ENCODE assay signal across 9 cellular contexts in genomic region chr3:48445277-48445882, GRCh38. TPM values are rescaled to one million over a fixed set of nuclear protein-coding genes. Genes with fewer than 3 reads are reported as not detected.
DNase-seq lines count a peak whose midpoint lies in the region; ATAC-seq and TF ChIP-seq lines count a peak whose summit lies in the region.
"Had no signal": no experiment of that assay in that cellular context is flagged by ENCODE, and none has a peak within 500 bp of the region (broad histone marks: within the 10 kb centered on the region; RNA-seq: fewer than 3 reads in every experiment).

No MANE protein-coding gene starts in this region.

- H3K4me1 Mint-ChIP-seq in activated CD4-positive, alpha-beta T cell treated with anti-CD3 and anti-CD28 coated beads, Interleukin-2, amount 10 ng/mL, durations not matched to agents 24 days and 14 days = peaks cover 23% of the 10 kb centered on the region

- peaks cover 46% of the 10 kb centered on the region for H3K36me3 Mint-ChIP-seq in activated CD4-positive, alpha-beta T cell treated with anti-CD3 and anti-CD28 coated beads, Interleukin-2, amount 10 ng/mL, durations not matched to agents 24 days and 14 days (ENCODE audit: low read depth)

- intact Hi-C loops in activated CD4-positive, alpha-beta T cell treated with anti-CD3 and anti-CD28 coated beads, Interleukin-2, amount 10 ng/mL, durations not matched to agents 24 days and 14 days (cut with micrococcal nuclease) = no loop called here
- intact Hi-C loops in adrenal gland (cut with DNase I) (no loop called here), ovary (cut with DNase I) (no loop called here)

- TF ChIP-seq POLR2A in adrenal gland (IDR thresholded peaks at IDR 0.05) = no peak
- no peak for TF ChIP-seq POLR2A in ovary (IDR thresholded peaks at IDR 0.05)

- H3K79me2 ChIP-seq in SU-DHL-6 (ENCODE audit: insufficient read depth, low read length) (peaks cover 33% of the 10 kb centered on the region), smooth muscle cell (ENCODE audit: low read depth) (peaks cover 33% of the 10 kb centered on the region)

- peak overlapping the region; percentile 91 for H3K27ac Mint-ChIP-seq in activated CD4-positive, alpha-beta T cell treated with anti-CD3 and anti-CD28 coated beads, Interleukin-2, amount 10 ng/mL, durations not matched to agents 24 days and 14 days

- H3K27ac ChIP-seq in SU-DHL-6 (ENCODE audit: low read depth, low read length) = no peak overlapping the region
- no peak overlapping the region for H3K27ac ChIP-seq in smooth muscle cell (ENCODE audit: low read depth)
- no peak overlapping the region for H3K27ac ChIP-seq in adrenal gland
- H3K27ac ChIP-seq in ovary = no peak overlapping the region

- peaks cover 34% of the 10 kb centered on the region for H3F3A ChIP-seq in SU-DHL-6 (ENCODE audit: insufficient read depth)
- H3F3A ChIP-seq in smooth muscle cell (ENCODE audit: low read depth) = peaks cover 14% of the 10 kb centered on the region

- H3K27me3 ChIP-seq in SU-DHL-6 (ENCODE audit: low read length) = no peaks in the 10 kb centered on the region
- H3K27me3 ChIP-seq in smooth muscle cell (ENCODE audit: low read depth) = no peaks in the 10 kb centered on the region
- no peaks in the 10 kb centered on the region for H3K27me3 ChIP-seq in adrenal gland
- no peaks in the 10 kb centered on the region for H3K27me3 ChIP-seq in ovary

- no peak for DNase-seq in activated CD4-positive, alpha-beta T cell treated with anti-CD3 and anti-CD28 coated beads, Interleukin-2, amount 10 ng/mL, durations not matched to agents 24 days and 14 days
- DNase-seq in activated CD4-positive, alpha-beta T cell treated with anti-CD3 and anti-CD28 coated beads for 1 hour = no peak
- DNase-seq in foreskin fibroblast (peak in 1 of 2 donors; percentile 16), smooth muscle cell (lab: John Stamatoyannopoulos, UW; ENCODE audit: unreplicated experiment) (no peak), adrenal gland (no peak), ovary (no peak)
- DNase-seq: OCI-M1 had no signal

- H3K9ac ChIP-seq in SU-DHL-6 (ENCODE audit: low read length) (0 out of 2 replicates have a peak overlapping the region, but pooled peaks have one; percentile 85), smooth muscle cell (ENCODE audit: low read depth) (no peak overlapping the region)

- H3K4me1 ChIP-seq in smooth muscle cell (ENCODE audit: low read depth) = peaks cover 18% of the 10 kb centered on the region
- H3K4me1 ChIP-seq in adrenal gland (replicated peaks in 1 of 2) = peaks cover 26 to 36% of the 10 kb centered on the region in 2 donors
- peaks cover 4% of the 10 kb centered on the region for H3K4me1 ChIP-seq in ovary (ENCODE audit: insufficient read depth)

- TF ChIP-seq CTCF in SU-DHL-6 (IDR thresholded peaks at IDR 0.05; ENCODE audit: insufficient read depth, low read length, poor library complexity, severe bottlenecking) = no peak
- TF ChIP-seq CTCF in foreskin fibroblast (IDR thresholded peaks at IDR 0.05; ENCODE audit: low read depth, low read length) = no peak
- TF ChIP-seq CTCF in smooth muscle cell (IDR thresholded peaks at IDR 0.05; ENCODE audit: borderline replicate concordance, insufficient read depth, poor library complexity, severe bottlenecking) = no peak
- TF ChIP-seq CTCF in adrenal gland (IDR thresholded peaks at IDR 0.05) = no peak
- no peak for TF ChIP-seq CTCF in ovary (IDR thresholded peaks at IDR 0.05)

- no peaks in the 10 kb centered on the region for H3K9me3 Mint-ChIP-seq in activated CD4-positive, alpha-beta T cell treated with anti-CD3 and anti-CD28 coated beads, Interleukin-2, amount 10 ng/mL, durations not matched to agents 24 days and 14 days

- no peak overlapping the region for H2AFZ ChIP-seq in SU-DHL-6 (ENCODE audit: low read depth, low read length, severe bottlenecking)
- H2AFZ ChIP-seq in smooth muscle cell (ENCODE audit: low read depth) = no peak overlapping the region

- no peaks in the 10 kb centered on the region for H3K27me3 Mint-ChIP-seq in activated CD4-positive, alpha-beta T cell treated with anti-CD3 and anti-CD28 coated beads, Interleukin-2, amount 10 ng/mL, durations not matched to agents 24 days and 14 days

- H3K4me3 Mint-ChIP-seq in activated CD4-positive, alpha-beta T cell treated with anti-CD3 and anti-CD28 coated beads, Interleukin-2, amount 10 ng/mL, durations not matched to agents 24 days and 14 days = peak overlapping the region; percentile 93

- no peaks in the 10 kb centered on the region for H3K9me3 ChIP-seq in SU-DHL-6 (ENCODE audit: insufficient read depth, low read length)
- H3K9me3 ChIP-seq in smooth muscle cell (replicated peaks; ENCODE audit: low read depth) = no peaks in the 10 kb centered on the region
- H3K9me3 ChIP-seq in adrenal gland (replicated peaks in 1 of 3) = no peaks in the 10 kb centered on the region
- no peaks in the 10 kb centered on the region for H3K9me3 ChIP-seq in ovary

- no peaks in the 10 kb centered on the region for H3K9me2 ChIP-seq in SU-DHL-6 (replicated peaks; ENCODE audit: insufficient read depth, low read length)

- 0 out of 2 replicates have a peak, but pooled peaks cover 5% of the 10 kb centered on the region for H3K36me3 ChIP-seq in SU-DHL-6 (ENCODE audit: low read length)
- no peaks in the 10 kb centered on the region for H3K36me3 ChIP-seq in smooth muscle cell (ENCODE audit: low read depth)
- H3K36me3 ChIP-seq in adrenal gland (replicated peaks in 1 of 2) = peaks cover 0 to 22% of the 10 kb centered on the region in 2 donors
- H3K36me3 ChIP-seq in ovary = no peaks in the 10 kb centered on the region

- 81% methylated on average over 6 of the region's 6 CpGs for WGBS in smooth muscle cell (ENCODE audit: low lambda C conversion rate)
- WGBS in adrenal gland, 4 donors = 65 to 75% (median 68%) methylated on average over 6 of the region's 6 CpGs
- 63 to 72% (median 70%) methylated on average over 6 of the region's 6 CpGs for WGBS in ovary, 3 donors

- TF ChIP-seq EP300 in ovary (IDR thresholded peaks at IDR 0.05) = no peak

- no peak overlapping the region for H3K4me3 ChIP-seq in SU-DHL-6 (ENCODE audit: insufficient read depth, low read length, poor library complexity, severe bottlenecking)
- H3K4me3 ChIP-seq in foreskin fibroblast (ENCODE audit: low read depth in 1 of 2, low read length in 2 of 2) = peak overlapping the region; percentile 58 to 96
- peak overlapping the region; percentile 76 for H3K4me3 ChIP-seq in smooth muscle cell
- no peak overlapping the region for H3K4me3 ChIP-seq in adrenal gland
- H3K4me3 ChIP-seq in ovary = no peak overlapping the region

- no peaks in the 10 kb centered on the region for H4K20me1 ChIP-seq in SU-DHL-6 (ENCODE audit: low read depth, low read length)
- H4K20me1 ChIP-seq in smooth muscle cell (ENCODE audit: low read depth) = peaks cover 15% of the 10 kb centered on the region

- ATAC-seq in GM19467 (IDR thresholded peaks at IDR 0.05; ENCODE audit: unreplicated experiment) = no peak

- H3K4me2 ChIP-seq in SU-DHL-6 (ENCODE audit: low read depth, low read length, poor library complexity, severe bottlenecking) = peak overlapping the region; percentile 87
- H3K4me2 ChIP-seq in smooth muscle cell = peak overlapping the region; percentile 91

RNA-seq across cellular contexts. Expression of gene ATRIP, which starts 1.2 kb away (rescaled TPM):
- total RNA-seq in activated CD4-positive, alpha-beta T cell treated with anti-CD3 and anti-CD28 coated beads, Interleukin-2, amount 10 ng/mL, durations not matched to agents 24 days and 14 days = 18.3 and 20.0 TPM in 2 replicates
- total RNA-seq in smooth muscle cell (4.0 and 5.5 TPM in 2 replicates), adrenal gland (10 to 100 TPM in 1 of 8 donors, 1 to 10 TPM in 7; 5.1 to 15.9 (median 6.7) TPM), ovary (1 to 10 TPM; 3.9 to 7.9 (median 6.4) TPM)
- polyA plus RNA-seq in smooth muscle cell (5.7 and 7.3 TPM in 2 replicates), adrenal gland (1 to 10 TPM; 6.7 to 9.1 (median 8.4) TPM), ovary (10 to 100 TPM in 1 of 2 donors, 1 to 10 TPM in 1; 6.4 to 11.4 TPM)

RNA-seq across cellular contexts. Expression of gene TMA7, which starts 5.3 kb away (rescaled TPM):
- 272 and 275 TPM in 2 replicates for total RNA-seq in activated CD4-positive, alpha-beta T cell treated with anti-CD3 and anti-CD28 coated beads, Interleukin-2, amount 10 ng/mL, durations not matched to agents 24 days and 14 days
- 310 and 343 TPM in 2 replicates for total RNA-seq in smooth muscle cell
- 491 and 511 TPM in 2 replicates for polyA plus RNA-seq in smooth muscle cell
- total RNA-seq in adrenal gland = 100 to 1,000 TPM; 177 to 322 (median 224) TPM
- 100 to 1,000 TPM; 489 to 891 (median 742) TPM for polyA plus RNA-seq in adrenal gland
- 100 to 1,000 TPM; 138 to 318 (median 199) TPM for total RNA-seq in ovary
- 100 to 1,000 TPM; 350 to 380 TPM for polyA plus RNA-seq in ovary

RNA-seq across cellular contexts. Expression of gene CCDC51, which starts 5.5 kb away (rescaled TPM):
- 24.4 and 25.9 TPM in 2 replicates for total RNA-seq in activated CD4-positive, alpha-beta T cell treated with anti-CD3 and anti-CD28 coated beads, Interleukin-2, amount 10 ng/mL, durations not matched to agents 24 days and 14 days
- 9.0 and 20.7 TPM in 2 replicates for total RNA-seq in smooth muscle cell
- polyA plus RNA-seq in smooth muscle cell = 17.8 and 18.3 TPM in 2 replicates
- total RNA-seq in adrenal gland = 10 to 100 TPM; 14.3 to 28.7 (median 19.5) TPM
- polyA plus RNA-seq in adrenal gland = 10 to 100 TPM in 1 of 3 donors, 1 to 10 TPM in 2; 7.3 to 20.8 (median 8.0) TPM
- total RNA-seq in ovary = 1 to 10 TPM; 6.3 to 8.5 (median 7.5) TPM
- 1 to 10 TPM; 9.1 to 9.9 TPM for polyA plus RNA-seq in ovary

RNA-seq across cellular contexts. Expression of gene PLXNB1, which starts 15.5 kb away (rescaled TPM):
- 5.7 and 6.5 TPM in 2 replicates for total RNA-seq in activated CD4-positive, alpha-beta T cell treated with anti-CD3 and anti-CD28 coated beads, Interleukin-2, amount 10 ng/mL, durations not matched to agents 24 days and 14 days
- total RNA-seq in smooth muscle cell = 24.7 and 26.9 TPM in 2 replicates
- 15.5 and 27.5 TPM in 2 replicates for polyA plus RNA-seq in smooth muscle cell
- total RNA-seq in adrenal gland = 10 to 100 TPM in 6 of 8 donors, 1 to 10 TPM in 2; 5.9 to 23.5 (median 13.7) TPM
- 100 to 1,000 TPM in 1 of 3 donors, 10 to 100 TPM in 1, 1 to 10 TPM in 1; 6.1 to 115 (median 45.6) TPM for polyA plus RNA-seq in adrenal gland
- 100 to 1,000 TPM in 2 of 7 donors, 10 to 100 TPM in 5; 70.8 to 166 (median 83.7) TPM for total RNA-seq in ovary
- 10 to 100 TPM; 11.2 to 90.2 TPM for polyA plus RNA-seq in ovary

RNA-seq across cellular contexts. Expression of gene SHISA5, which starts 58.6 kb away (rescaled TPM):
- total RNA-seq in activated CD4-positive, alpha-beta T cell treated with anti-CD3 and anti-CD28 coated beads, Interleukin-2, amount 10 ng/mL, durations not matched to agents 24 days and 14 days = 79.1 and 84.9 TPM in 2 replicates
- 111 and 124 TPM in 2 replicates for total RNA-seq in smooth muscle cell
- 297 and 333 TPM in 2 replicates for polyA plus RNA-seq in smooth muscle cell
- total RNA-seq in adrenal gland = 100 to 1,000 TPM; 110 to 167 (median 133) TPM
- 10 to 100 TPM; 77.2 to 89.4 (median 85.6) TPM for polyA plus RNA-seq in adrenal gland
- total RNA-seq in ovary = 100 to 1,000 TPM in 5 of 7 donors, 10 to 100 TPM in 2; 62.5 to 150 (median 138) TPM
- 100 to 1,000 TPM in 1 of 2 donors, 10 to 100 TPM in 1; 59.7 to 118 TPM for polyA plus RNA-seq in ovary

Comparison
In these comparisons a context has a peak if more than half of its experiments do, and no peak if none do; other contexts are left out.
1. H3K4me3 ChIP-seq: peak in foreskin fibroblast (2 of 2) and smooth muscle cell (single experiment); none in SU-DHL-6 (single experiment), adrenal gland (0 of 4) and ovary (single experiment).